In the genomic region with DNA sequence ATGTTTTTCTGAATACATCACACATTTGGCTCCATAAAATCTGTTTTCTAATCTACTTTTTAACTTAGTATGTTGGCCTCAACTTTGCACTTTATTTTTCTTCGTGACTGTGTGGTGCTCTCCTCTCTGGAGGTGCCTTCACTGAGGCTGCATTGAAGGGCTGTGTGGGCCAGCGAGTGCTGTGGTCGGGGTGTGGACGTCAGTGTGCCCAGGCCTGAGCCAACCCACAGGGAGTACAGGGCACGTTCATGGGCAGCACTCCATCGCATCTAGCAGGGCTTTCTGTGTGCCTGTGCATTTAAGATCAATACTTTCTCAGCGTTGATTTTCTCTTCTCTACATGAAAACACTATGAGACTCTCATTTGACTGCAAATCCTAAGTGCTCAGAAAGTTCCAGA, we compare ENCODE assay signal across 27 cellular contexts. TPM values are rescaled to one million over a fixed set of nuclear protein-coding genes. Genes with fewer than 3 reads are reported as not detected.
DNase-seq lines count a peak whose midpoint lies in the region; ATAC-seq and TF ChIP-seq lines count a peak whose summit lies in the region.
"Had no signal": no experiment of that assay in that cellular context is flagged by ENCODE, and none has a peak within 500 bp of the region (broad histone marks: within the 10 kb centered on the region; RNA-seq: fewer than 3 reads in every experiment).

No MANE protein-coding gene starts in this region.

- peaks cover 16% of the 10 kb centered on the region for H3K27me3 Mint-ChIP-seq in activated T-cell treated with anti-CD3 and anti-CD28 coated beads, Interleukin-2, amount 50 U/mL, for 72 hours (ENCODE audit: low read depth)
- H3K27me3 Mint-ChIP-seq in activated T-cell treated with anti-CD3 and anti-CD28 coated beads, Interleukin-2, amount 50 U/mL, for 4 hours (ENCODE audit: low read depth), result peaks cover 8% of the 10 kb centered on the region
- H3K27me3 Mint-ChIP-seq in nephron progenitor cell (ENCODE audit: low read depth, poor library complexity), result peaks cover 15% of the 10 kb centered on the region

- peaks cover 1 to 8% of the 10 kb centered on the region in 2 donors for H3K9me3 Mint-ChIP-seq in activated T-cell treated with anti-CD3 and anti-CD28 coated beads, Interleukin-2, amount 50 U/mL, for 72 hours
- H3K9me3 Mint-ChIP-seq in activated T-cell treated with anti-CD3 and anti-CD28 coated beads, Interleukin-2, amount 50 U/mL, for 4 hours, result no peaks in the 10 kb centered on the region
- peaks cover 5% of the 10 kb centered on the region for H3K9me3 Mint-ChIP-seq in nephron progenitor cell
- H3K9me3 Mint-ChIP-seq: CD4-positive, alpha-beta T cell; GM23338; H9 had no signal

- peaks cover 7% of the 10 kb centered on the region for H3K4me1 Mint-ChIP-seq in activated T-cell treated with anti-CD3 and anti-CD28 coated beads, Interleukin-2, amount 50 U/mL, for 72 hours (ENCODE audit: low read depth)
- H3K4me1 Mint-ChIP-seq in activated T-cell treated with anti-CD3 and anti-CD28 coated beads, Interleukin-2, amount 50 U/mL, for 4 hours (ENCODE audit: low read depth), result peaks cover 1% of the 10 kb centered on the region
- H3K4me1 Mint-ChIP-seq in nephron progenitor cell, result peaks cover 44% of the 10 kb centered on the region
- H3K4me1 Mint-ChIP-seq: CD14-positive monocyte; CD8-positive, alpha-beta memory T cell; GM23338 had no signal

- peaks cover 3 to 4% of the 10 kb centered on the region in 2 donors for H3K36me3 Mint-ChIP-seq in activated T-cell treated with anti-CD3 and anti-CD28 coated beads, Interleukin-2, amount 50 U/mL, for 72 hours (ENCODE audit: insufficient read depth in 2 of 2)
- H3K36me3 Mint-ChIP-seq in activated T-cell treated with anti-CD3 and anti-CD28 coated beads, Interleukin-2, amount 50 U/mL, for 4 hours (ENCODE audit: insufficient read depth), result no peaks in the 10 kb centered on the region
- peaks cover 5% of the 10 kb centered on the region for H3K36me3 Mint-ChIP-seq in nephron progenitor cell (ENCODE audit: low read depth)
- H3K36me3 Mint-ChIP-seq: CD14-positive monocyte; CD8-positive, alpha-beta memory T cell had no signal

- H3K27ac Mint-ChIP-seq in activated T-cell treated with anti-CD3 and anti-CD28 coated beads, Interleukin-2, amount 50 U/mL, for 72 hours, result peak overlapping the region; percentile 90
- peak overlapping the region; percentile 78 for H3K27ac Mint-ChIP-seq in nephron progenitor cell
- H3K27ac Mint-ChIP-seq: CD4-positive, alpha-beta T cell; GM23338; H9 had no signal

- peak overlapping the region; percentile 82 for H3K27ac ChIP-seq in caudate nucleus (ENCODE audit: low read depth, low read length)
- H3K27ac ChIP-seq: A549; BLaER1 treated with 17β-estradiol and CSF1 and Interleukin-3, amounts not matched to agents 10 nM and 100 nM had no signal

- peak in 1 of 2 donors; percentile 47 for ATAC-seq in activated T-cell treated with anti-CD3 and anti-CD28 coated beads, Interleukin-2, amount 50 U/mL, for 72 hours (replicated peaks in 1 of 2)
- ATAC-seq in activated T-cell treated with anti-CD3 and anti-CD28 coated beads, Interleukin-2, amount 50 U/mL, for 4 hours, result no peak
- ATAC-seq in HG03039 (IDR thresholded peaks at IDR 0.05; ENCODE audit: unreplicated experiment) (no peak), HG03342 (IDR thresholded peaks at IDR 0.05; ENCODE audit: unreplicated experiment) (no peak)
- ATAC-seq: A549, GM23338, HCT116 had no signal

- no peak for DNase-seq in activated T-cell treated with anti-CD3 and anti-CD28 coated beads, Interleukin-2, amount 50 U/mL, for 72 hours
- no peak for DNase-seq in activated T-cell treated with anti-CD3 and anti-CD28 coated beads, Interleukin-2, amount 50 U/mL, for 4 hours
- DNase-seq in caudate nucleus (lab: John Stamatoyannopoulos, UW) (no peak), nephron progenitor cell (no peak), dermis blood vessel endothelial cell (no peak)
- DNase-seq: 8988T; ACHN; AML-193; BE2C; Calu3; CD4-positive, alpha-beta T cell; CD8-positive, alpha-beta memory T cell; COR-L47; DMS53; DMS79 treated with DMSO at 0.1 percent for 48 hours; GF-D8; H9 had no signal

- H3K4me3 Mint-ChIP-seq in activated T-cell treated with anti-CD3 and anti-CD28 coated beads, Interleukin-2, amount 50 U/mL, for 72 hours, result peak overlapping the region in 1 of 2 donors; percentile 30
- no peak overlapping the region for H3K4me3 Mint-ChIP-seq in activated T-cell treated with anti-CD3 and anti-CD28 coated beads, Interleukin-2, amount 50 U/mL, for 4 hours
- H3K4me3 Mint-ChIP-seq in nephron progenitor cell, result no peak overlapping the region
- H3K4me3 Mint-ChIP-seq: CD14-positive monocyte; CD4-positive, alpha-beta T cell; CD8-positive, alpha-beta memory T cell; GM23338; H9 had no signal

- no peak for TF ChIP-seq CTCF in nephron progenitor cell (IDR thresholded peaks at IDR 0.05)

RNA-seq across cellular contexts. Expression of a gene that starts 37.8 kb away (rescaled TPM):
- 1 to 10 TPM in 1 of 2 donors, under 1 TPM in 1; 0.14 to 1.3 TPM for total RNA-seq in activated T-cell treated with anti-CD3 and anti-CD28 coated beads, Interleukin-2, amount 50 U/mL, for 72 hours
- total RNA-seq in activated T-cell treated with anti-CD3 and anti-CD28 coated beads, Interleukin-2, amount 50 U/mL, for 4 hours, result not detected
- total RNA-seq in dermis blood vessel endothelial cell, result not detected in 2 replicates
- total RNA-seq: Calu3; CD4-positive, alpha-beta T cell; CD8-positive, alpha-beta memory T cell; Daoy; G401; H4 had no signal
